ENCODE assay signal across 8 cellular contexts in the genomic region with DNA sequence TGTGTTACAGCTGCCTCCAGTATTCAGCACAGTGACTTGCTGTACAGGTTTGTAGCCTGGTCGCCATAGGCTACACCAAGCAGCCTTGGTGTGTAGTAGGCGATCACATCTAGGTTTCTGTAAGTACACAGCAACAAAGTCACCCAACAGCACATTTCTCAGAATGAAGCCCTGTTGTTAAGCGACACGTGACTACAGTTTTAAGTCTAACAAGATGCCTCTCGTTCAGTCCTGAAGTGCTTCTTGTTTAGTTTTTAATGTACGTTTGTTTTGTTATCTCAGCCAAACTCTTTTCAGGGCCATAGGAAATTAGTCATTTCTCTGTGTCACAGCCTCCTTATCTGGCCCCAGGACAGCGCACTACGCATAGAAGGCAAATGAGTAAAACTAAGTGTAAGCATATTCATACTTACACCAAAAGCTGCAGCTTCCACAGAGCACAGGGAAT. TPM values are rescaled to one million over a fixed set of nuclear protein-coding genes. Genes with fewer than 3 reads are reported as not detected.
DNase-seq lines count a peak whose midpoint lies in the region; ATAC-seq, FAIRE-seq and TF ChIP-seq lines count a peak whose summit lies in the region.

No MANE protein-coding gene starts in this region.

- CTCF ChIA-PET in activated CD8-positive, alpha-beta T cell treated with anti-CD3 and anti-CD28 coated beads for 36 hours (lab: Charles Lee), result interaction anchor here (1.0 to 1.6 kb wide), 6 partner anchors 30 to 87 kb away, joined by 3 to 7 read pairs (median 4); no protein-coding TSS in a partner anchor

- peak overlapping the region; percentile 93 for H3K27ac Mint-ChIP-seq in activated CD8-positive, alpha-beta T cell treated with anti-CD3 and anti-CD28 coated beads for 36 hours
- H3K27ac Mint-ChIP-seq in type B pancreatic cell, result peak overlapping the region; percentile 75

- peak; percentile 77 for DNase-seq in activated CD8-positive, alpha-beta T cell treated with anti-CD3 and anti-CD28 coated beads for 36 hours
- DNase-seq in left ventricle myocardium inferior (no peak), type B pancreatic cell (ENCODE audit: extremely low spot score, unreplicated experiment) (no peak), DMS153 (lab: John Stamatoyannopoulos, UW) (no peak), epidermal melanocyte (ENCODE audit: insufficient read length, low spot score) (no peak), RCC 7860 (ENCODE audit: low spot score) (no peak)

- peak overlapping the region; percentile 56 for H3K4me3 Mint-ChIP-seq in activated CD8-positive, alpha-beta T cell treated with anti-CD3 and anti-CD28 coated beads for 36 hours
- peak overlapping the region; percentile 18 for H3K4me3 Mint-ChIP-seq in type B pancreatic cell

- intact Hi-C loops in activated CD8-positive, alpha-beta T cell treated with anti-CD3 and anti-CD28 coated beads for 36 hours (cut with micrococcal nuclease), result loop anchor here (2.0 kb wide), 2 partner anchors 28 to 34 kb away; no protein-coding TSS in a partner anchor
- intact Hi-C loops in left ventricle myocardium inferior (cut with micrococcal nuclease), result no loop called here

- POLR2A ChIA-PET in activated CD8-positive, alpha-beta T cell treated with anti-CD3 and anti-CD28 coated beads for 36 hours (lab: Charles Lee), result interaction anchor here (0.5 to 2.8 kb wide), 11 partner anchors 9 to 100 kb away, joined by 3 to 12 read pairs (median 5); no protein-coding TSS in a partner anchor

- peaks cover 23% of the 10 kb centered on the region for H3K36me3 ChIP-seq in left ventricle myocardium inferior

- H3K27me3 Mint-ChIP-seq in activated CD8-positive, alpha-beta T cell treated with anti-CD3 and anti-CD28 coated beads for 36 hours, result no peaks in the 10 kb centered on the region
- no peaks in the 10 kb centered on the region for H3K27me3 Mint-ChIP-seq in type B pancreatic cell

- peaks cover 95% of the 10 kb centered on the region for H3K4me1 Mint-ChIP-seq in activated CD8-positive, alpha-beta T cell treated with anti-CD3 and anti-CD28 coated beads for 36 hours (ENCODE audit: low read depth)
- peaks cover 33% of the 10 kb centered on the region for H3K4me1 Mint-ChIP-seq in type B pancreatic cell (ENCODE audit: unreplicated experiment)

- H3K9me3 ChIP-seq in left ventricle myocardium inferior (replicated peaks), result no peaks in the 10 kb centered on the region

- H3K4me1 ChIP-seq in left ventricle myocardium inferior, result peaks cover 25% of the 10 kb centered on the region

- H3K4me3 ChIP-seq in left ventricle myocardium inferior, result no peak overlapping the region

- H3K27ac ChIP-seq in left ventricle myocardium inferior (replicated peaks), result peak overlapping the region; percentile 63

- no peaks in the 10 kb centered on the region for H3K27me3 ChIP-seq in left ventricle myocardium inferior (ENCODE audit: low read depth)

- no peak for FAIRE-seq in RCC 7860 (lab: Jason Lieb, UNC)

- no peaks in the 10 kb centered on the region for H3K9me3 Mint-ChIP-seq in activated CD8-positive, alpha-beta T cell treated with anti-CD3 and anti-CD28 coated beads for 36 hours
- H3K9me3 Mint-ChIP-seq in type B pancreatic cell, result no peaks in the 10 kb centered on the region

- peaks cover 88% of the 10 kb centered on the region for H3K36me3 Mint-ChIP-seq in activated CD8-positive, alpha-beta T cell treated with anti-CD3 and anti-CD28 coated beads for 36 hours (ENCODE audit: low read depth)
- peaks cover 36% of the 10 kb centered on the region for H3K36me3 Mint-ChIP-seq in type B pancreatic cell

- TF ChIP-seq CTCF in activated CD8-positive, alpha-beta T cell treated with anti-CD3 and anti-CD28 coated beads for 36 hours (IDR thresholded peaks at IDR 0.05), result no peak
- TF ChIP-seq CTCF in left ventricle myocardium inferior (IDR thresholded peaks at IDR 0.05; ENCODE audit: borderline replicate concordance) (no peak), type B pancreatic cell (conservative IDR thresholded peaks at IDR 0.05) (no peak)

- ATAC-seq in GM18498 (IDR thresholded peaks at IDR 0.05; ENCODE audit: unreplicated experiment), result peak; percentile 29
- peak; percentile 59 for ATAC-seq in HG02870 (IDR thresholded peaks at IDR 0.05; ENCODE audit: unreplicated experiment)
- ATAC-seq in activated CD8-positive, alpha-beta T cell treated with anti-CD3 and anti-CD28 coated beads for 36 hours, result peak; percentile 70

RNA-seq across cellular contexts. Expression of a gene that starts 50.0 kb away (rescaled TPM):
- total RNA-seq in activated CD8-positive, alpha-beta T cell treated with anti-CD3 and anti-CD28 coated beads for 36 hours, result 10 to 100 TPM in 1 of 2 experiments, 1 to 10 TPM in 1; 8.6 to 10.0 TPM
- 1.7 TPM for total RNA-seq in left ventricle myocardium inferior
- total RNA-seq in type B pancreatic cell (ENCODE audit: low replicate concordance), result not detected in 2 replicates
